In genomic region chr4:114791976-114792375, GRCh38 we compare ENCODE assay signal across 1 cellular context.
TF ChIP-seq lines count a peak whose summit lies in the region.

No MANE protein-coding gene starts in this region.

TF ChIP-seq in H1, 55 proteins besides CTCF, POLR2A, EP300 and RAD21:
- TF ChIP-seq CEBPB (IDR thresholded peaks at IDR 0.05; ENCODE audit: low read depth, low read length) = no peak
- TF ChIP-seq SIRT6 (IDR thresholded peaks at IDR 0.05; ENCODE audit: low read length) = no peak
- no peak for TF ChIP-seq EGR1 (IDR thresholded peaks at IDR 0.05; ENCODE audit: borderline replicate concordance, low read depth, low read length)
- no peak for TF ChIP-seq MAFK (IDR thresholded peaks at IDR 0.05; ENCODE audit: low read depth, low read length)
- TF ChIP-seq PHF8 (conservative IDR thresholded peaks at IDR 0.05; ENCODE audit: low read depth, low read length) = no peak
- TF ChIP-seq JUND (IDR thresholded peaks at IDR 0.05; ENCODE audit: low read length) = no peak
- no peak for TF ChIP-seq YY1 (IDR thresholded peaks at IDR 0.05; ENCODE audit: low read depth, low read length)
- TF ChIP-seq ZNF274 (IDR thresholded peaks at IDR 0.05; ENCODE audit: borderline replicate concordance, extremely low read depth, low read length) = no peak
